In the genomic region with DNA sequence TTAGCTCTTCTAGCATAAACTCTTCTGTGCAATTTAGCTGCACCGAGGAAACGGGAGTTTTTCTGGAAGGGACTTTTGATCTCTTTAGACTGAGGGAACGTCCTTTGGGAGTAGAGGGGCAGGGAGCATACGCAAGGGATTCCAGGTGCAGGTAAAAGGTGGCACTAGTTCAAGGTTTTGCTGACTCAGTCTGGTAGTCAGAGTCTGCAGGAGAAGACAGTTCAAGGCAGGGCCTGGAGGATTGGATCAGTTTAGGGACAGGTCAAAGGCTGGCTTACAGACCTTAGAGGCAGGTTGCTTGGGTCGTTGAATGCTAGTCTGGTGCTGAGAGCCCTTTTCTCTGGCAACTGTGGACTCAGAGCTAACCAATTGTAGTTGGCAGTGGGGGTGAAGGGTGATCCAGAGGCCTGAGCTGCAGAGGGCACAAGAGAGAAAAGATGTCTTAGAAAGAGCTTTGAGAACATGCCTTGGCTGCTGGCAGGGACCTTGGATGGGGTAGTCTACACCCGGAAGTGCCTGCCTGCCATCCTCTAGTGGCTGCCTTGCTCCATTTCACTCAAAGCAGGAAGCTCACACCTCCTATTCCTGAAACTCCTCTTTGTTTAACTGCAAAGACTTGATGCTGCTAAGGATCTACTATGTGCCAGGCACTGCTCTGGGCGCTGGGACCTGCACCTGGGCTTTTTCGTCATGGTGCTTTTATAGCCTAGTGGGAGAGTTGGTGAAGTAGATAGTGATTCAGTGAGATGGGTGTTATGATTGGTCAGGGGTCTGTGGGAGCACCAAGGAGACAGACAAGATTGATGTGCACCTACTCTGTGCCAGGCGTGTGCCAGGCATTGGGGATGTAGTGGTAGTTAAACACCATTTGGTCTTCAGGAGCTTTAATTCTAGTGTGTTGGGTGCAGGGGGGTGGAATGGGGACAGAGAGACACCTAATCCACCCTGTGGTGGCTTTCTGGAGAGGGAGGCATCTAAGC, we compare ENCODE assay signal across 9 cellular contexts. TPM values are rescaled to one million over a fixed set of nuclear protein-coding genes. Genes with fewer than 3 reads are reported as not detected.
DNase-seq lines count a peak whose midpoint lies in the region; ATAC-seq and TF ChIP-seq lines count a peak whose summit lies in the region.
"Had no signal": no experiment of that assay in that cellular context is flagged by ENCODE, and none has a peak within 500 bp of the region (broad histone marks: within the 10 kb centered on the region; RNA-seq: fewer than 3 reads in every experiment).

No MANE protein-coding gene starts in this region.

- H3F3A ChIP-seq in neural progenitor cell (ENCODE audit: low read depth): peaks cover 67% of the 10 kb centered on the region

- no peaks in the 10 kb centered on the region for H3K9me3 ChIP-seq in neural progenitor cell (ENCODE audit: low read depth)

- peak overlapping the region; percentile 84 for H3K4me2 ChIP-seq in neural progenitor cell

- DNase-seq in NAMALWA (ENCODE audit: low spot score) (peak; percentile 61), neural progenitor cell (ENCODE audit: low spot score) (no peak), omental fat pad (ENCODE audit: low spot score) (no peak), mucosa of gallbladder (ENCODE audit: low spot score) (no peak), HUDEP-2 (lab: John Stamatoyannopoulos, UW; ENCODE audit: unreplicated experiment in 76 of 76) (no peak), NCI-H446 treated with DMSO at 0.1 percent for 48 hours (lab: John Stamatoyannopoulos, UW) (no peak)

- H3K4me3 Mint-ChIP-seq in brain (peak overlapping the region; percentile 81 to 97 (median 89)), neural progenitor cell (peak overlapping the region; percentile 84)

- H3K27ac Mint-ChIP-seq in brain (peak overlapping the region; percentile 22 to 99 (median 98)), neural progenitor cell (peak overlapping the region; percentile 78)

- H3K27me3 ChIP-seq in neural progenitor cell: no peaks in the 10 kb centered on the region

- H3K4me3 ChIP-seq in GM08714 (ENCODE audit: low read length) (peak overlapping the region; percentile 96), neural progenitor cell (no peak overlapping the region)

- H4K20me1 ChIP-seq in neural progenitor cell (ENCODE audit: low read depth): peaks cover 7% of the 10 kb centered on the region

- no peaks in the 10 kb centered on the region for H3K36me3 ChIP-seq in neural progenitor cell

- H3K4me1 Mint-ChIP-seq in brain: peaks cover 73% of the 10 kb centered on the region
- H3K4me1 Mint-ChIP-seq in neural progenitor cell: peaks cover 63% of the 10 kb centered on the region

- H3K9me3 Mint-ChIP-seq in brain: no peaks in the 10 kb centered on the region
- H3K9me3 Mint-ChIP-seq in neural progenitor cell: no peaks in the 10 kb centered on the region

- no peak overlapping the region for H3K9ac ChIP-seq in neural progenitor cell

- no peak overlapping the region for H3K27ac ChIP-seq in neural progenitor cell

- no peaks in the 10 kb centered on the region for H3K79me2 ChIP-seq in neural progenitor cell (ENCODE audit: low read depth)

- H3K27me3 Mint-ChIP-seq in brain (peaks cover 18% of the 10 kb centered on the region), neural progenitor cell (ENCODE audit: insufficient read depth, low read depth) (peaks cover 12% of the 10 kb centered on the region)

- ATAC-seq in omental fat pad (ENCODE audit: low FRiP score): no peak

- TF ChIP-seq CTCF in brain (conservative IDR thresholded peaks at IDR 0.05): no peak
- no peak for TF ChIP-seq CTCF in neural progenitor cell (IDR thresholded peaks at IDR 0.05)
- no peak for TF ChIP-seq CTCF in omental fat pad (IDR thresholded peaks at IDR 0.05)

- H3K36me3 Mint-ChIP-seq in brain (peaks cover 6% of the 10 kb centered on the region), neural progenitor cell (peaks cover 5% of the 10 kb centered on the region)

- H3K4me1 ChIP-seq in neural progenitor cell: peaks cover 28% of the 10 kb centered on the region

- no peak overlapping the region for H2AFZ ChIP-seq in neural progenitor cell (replicated peaks)

RNA-seq across cellular contexts. Expression of gene MIAT, which starts 17.1 kb away (rescaled TPM):
- 12.9 TPM for polyA plus RNA-seq in brain (ENCODE audit: insufficient read depth, low read depth, low replicate concordance)
- total RNA-seq in neural progenitor cell (ENCODE audit: low replicate concordance) (262 and 277 TPM in 2 replicates), omental fat pad (1 to 10 TPM; 2.0 to 3.0 (median 2.4) TPM), mucosa of gallbladder (2.7 TPM)

RNA-seq across cellular contexts. Expression of gene CRYBA4, which starts 52.7 kb away (rescaled TPM):
- polyA plus RNA-seq in brain (ENCODE audit: insufficient read depth, low read depth, low replicate concordance): not detected
- total RNA-seq in neural progenitor cell (ENCODE audit: low replicate concordance) (1.1 and 1.6 TPM in 2 replicates), omental fat pad (not detected), mucosa of gallbladder (not detected)
- total RNA-seq: skeletal muscle tissue had no signal

RNA-seq across cellular contexts. Expression of gene CRYBB1, which starts 56.7 kb away (rescaled TPM):
- polyA plus RNA-seq in brain (ENCODE audit: insufficient read depth, low read depth, low replicate concordance): 7.1 TPM
- total RNA-seq in neural progenitor cell (ENCODE audit: low replicate concordance) (0.53 TPM in 1 of 2 replicates, not detected in the other), omental fat pad (1 to 10 TPM in 3 of 4 donors, under 1 TPM in 1; 0.96 to 2.2 (median 1.9) TPM), mucosa of gallbladder (0.37 TPM)

Comparison
In these comparisons a context has a peak if more than half of its experiments do, and no peak if none do; other contexts are left out.
1. RNA of gene MIAT, which starts 17.1 kb away (total RNA-seq): 262 to 277 TPM in neural progenitor cell; 2.7 TPM in mucosa of gallbladder (single experiment) and 2.0 to 3.0 TPM in omental fat pad; every median in the first group is over 10 times any median in the second.